In genomic region chr9:134679616-134680392, GRCh38 we compare ENCODE assay signal across 20 cellular contexts. TPM values are rescaled to one million over a fixed set of nuclear protein-coding genes. Genes with fewer than 3 reads are reported as not detected.
"Had no signal": no experiment of that assay in that cellular context is flagged by ENCODE, and none has a peak within 500 bp of the region (broad histone marks: within the 10 kb centered on the region; RNA-seq: fewer than 3 reads in every experiment).

No MANE protein-coding gene starts in this region.

- H3K27ac Mint-ChIP-seq: activated CD4-positive, alpha-beta T cell treated with anti-CD3 and anti-CD28 coated beads, Interleukin-2, amount 10 ng/mL, durations not matched to agents 24 days and 14 days; activated naive CD4-positive, alpha-beta T cell treated with anti-CD3 and anti-CD28 coated beads, Interleukin-2, amount 50 U/mL, for 24 hours; naive thymus-derived CD4-positive, alpha-beta T cell; neural progenitor cell; T-cell had no signal

- H3K9me3 ChIP-seq: pancreas, SK-N-SH had no signal

- H3K27ac ChIP-seq: foreskin keratinocyte, neural progenitor cell, pancreas had no signal

- H3K4me2 ChIP-seq: SK-N-SH had no signal

- H3K36me3 ChIP-seq: neural progenitor cell, pancreas had no signal

- H3K4me1 ChIP-seq: foreskin keratinocyte, pancreas had no signal

- H3K36me3 Mint-ChIP-seq: activated naive CD4-positive, alpha-beta T cell treated with anti-CD3 and anti-CD28 coated beads, Interleukin-2, amount 50 U/mL, for 24 hours; neural progenitor cell; T-cell had no signal

- H3K27me3 Mint-ChIP-seq: activated CD4-positive, alpha-beta T cell treated with anti-CD3 and anti-CD28 coated beads, Interleukin-2, amount 10 ng/mL, durations not matched to agents 24 days and 14 days had no signal

- ATAC-seq: foreskin keratinocyte; left lobe of liver; naive thymus-derived CD4-positive, alpha-beta T cell; pancreas; T-cell had no signal

- H3K9ac ChIP-seq: neural progenitor cell, SK-N-SH had no signal

- H3K4me1 Mint-ChIP-seq: activated CD4-positive, alpha-beta T cell treated with anti-CD3 and anti-CD28 coated beads, Interleukin-2, amount 10 ng/mL, durations not matched to agents 24 days and 14 days; activated naive CD4-positive, alpha-beta T cell treated with anti-CD3 and anti-CD28 coated beads, Interleukin-2, amount 50 U/mL, for 24 hours; T-cell had no signal

- H3K9me3 Mint-ChIP-seq: activated CD4-positive, alpha-beta T cell treated with anti-CD3 and anti-CD28 coated beads, Interleukin-2, amount 10 ng/mL, durations not matched to agents 24 days and 14 days; activated naive CD4-positive, alpha-beta T cell treated with anti-CD3 and anti-CD28 coated beads, Interleukin-2, amount 50 U/mL, for 24 hours had no signal

- H2AFZ ChIP-seq: neural progenitor cell had no signal

- H3K4me3 ChIP-seq: neural progenitor cell, pancreas had no signal

- H3K27me3 ChIP-seq: foreskin keratinocyte, neural progenitor cell, pancreas had no signal

- DNase-seq: activated CD4-positive, alpha-beta T cell treated with anti-CD3 and anti-CD28 coated beads, Interleukin-2, amount 10 ng/mL, durations not matched to agents 24 days and 14 days; activated CD8-positive, alpha-beta memory T cell treated with anti-CD3 and anti-CD28 coated beads for 24 hours; activated CD8-positive, alpha-beta memory T cell treated with anti-CD3 and anti-CD28 coated beads, Interleukin-2, amount 50 U/mL, for 48 hours; activated effector memory CD4-positive, alpha-beta T cell treated with Interleukin-2 at 50 U/mL for 16 hours; activated T-cell treated with anti-CD3 and anti-CD28 coated beads, Interleukin-2, amount 50 U/mL, for 48 hours; caudate nucleus; foreskin keratinocyte; hippocampal formation; islet precursor cell; naive thymus-derived CD4-positive, alpha-beta T cell; SK-N-SH; stimulated activated CD4-positive, alpha-beta T cell treated with anti-CD3 and anti-CD28 coated beads, Interleukin-12 subunit alpha, Interleukin-12 subunit beta, amount 100 ng/mL, for 4 hours; stimulated activated CD4-positive, alpha-beta T cell treated with anti-CD3 and anti-CD28 coated beads, Interleukin-1b, Interleukin-23, amount 100 ng/mL, for 48 hours; stimulated activated CD8-positive, alpha-beta memory T cell treated with anti-CD3 and anti-CD28 coated beads, Interleukin-4, amount 100 ng/mL, for 48 hours; stimulated activated naive CD4-positive, alpha-beta T cell; T-cell had no signal

- H3K4me3 Mint-ChIP-seq: activated CD4-positive, alpha-beta T cell treated with anti-CD3 and anti-CD28 coated beads, Interleukin-2, amount 10 ng/mL, durations not matched to agents 24 days and 14 days; activated naive CD4-positive, alpha-beta T cell treated with anti-CD3 and anti-CD28 coated beads, Interleukin-2, amount 50 U/mL, for 24 hours; naive thymus-derived CD4-positive, alpha-beta T cell; neural progenitor cell; T-cell had no signal

RNA-seq across cellular contexts. Expression of gene COL5A1, which starts 38.2 kb away (rescaled TPM):
- total RNA-seq: activated CD4-positive, alpha-beta T cell treated with anti-CD3 and anti-CD28 coated beads, Interleukin-2, amount 10 ng/mL, durations not matched to agents 24 days and 14 days had no signal
- polyA plus RNA-seq: naive thymus-derived CD4-positive, alpha-beta T cell had no signal
